Comparison of ENCODE assay signal across 34 cellular contexts in the genomic region with DNA sequence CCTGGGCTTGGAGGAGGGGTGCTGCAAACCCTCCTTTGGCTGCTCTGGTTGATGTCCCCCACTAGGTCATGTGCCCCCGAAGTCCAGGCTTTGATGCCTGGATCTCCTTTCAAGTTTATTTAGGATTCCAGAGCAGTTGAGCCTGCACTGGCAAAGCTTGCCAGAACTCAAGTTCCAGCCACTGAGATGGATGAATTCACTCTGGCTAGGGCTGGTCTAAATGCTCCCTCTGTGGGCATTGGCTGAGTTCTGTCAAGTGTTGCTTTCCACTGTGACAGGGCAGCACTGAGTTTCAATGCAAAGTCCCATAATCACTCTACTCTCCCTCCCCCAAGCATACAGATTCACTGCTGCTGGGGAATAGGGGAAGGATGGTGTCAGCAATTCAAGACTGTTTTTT.
"Had no signal": no experiment of that assay in that cellular context is flagged by ENCODE, and none has a peak within 500 bp of the region (broad histone marks: within the 10 kb centered on the region; RNA-seq: fewer than 3 reads in every experiment).

No MANE protein-coding gene starts in this region.

- H3K36me3 ChIP-seq: adrenal gland, breast epithelium, cardiac muscle cell had no signal

- H3K4me3 ChIP-seq: adrenal gland, breast epithelium, cardiac muscle cell, coronary artery, dorsolateral prefrontal cortex, esophagus muscularis mucosa, gastroesophageal sphincter had no signal

- H3K27me3 ChIP-seq: adrenal gland, breast epithelium, cardiac muscle cell, dorsolateral prefrontal cortex, esophagus muscularis mucosa, gastroesophageal sphincter had no signal

- ATAC-seq: activated CD8-positive, alpha-beta T cell treated with anti-CD3 and anti-CD28 coated beads for 36 hours; activated T-cell treated with anti-CD3 and anti-CD28 coated beads, Interleukin-2, amount 50 U/mL, for 4 hours; activated T-helper 17 cell treated with anti-CD3 and anti-CD28 coated beads, Interleukin-2, amount 50 U/mL, for 72 hours; gastroesophageal sphincter; T-helper 17 cell; WTC11 had no signal

- H3K27ac ChIP-seq: adrenal gland, breast epithelium, cardiac muscle cell, coronary artery, dorsolateral prefrontal cortex, esophagus muscularis mucosa, gastroesophageal sphincter, VCaP had no signal

- DNase-seq: activated CD4-positive, alpha-beta T cell treated with anti-CD3 and anti-CD28 coated beads for 1 hour; activated CD4-positive, alpha-beta T cell treated with anti-CD3 and anti-CD28 coated beads for 48 hours; activated CD4-positive, alpha-beta T cell treated with anti-CD3 and anti-CD28 coated beads, Interleukin-2, amount 50 U/mL, for 1 hour; activated CD4-positive, alpha-beta T cell treated with anti-CD3 and anti-CD28 coated beads, Interleukin-2, amount 50 U/mL, for 48 hours; activated CD8-positive, alpha-beta memory T cell treated with anti-CD3 and anti-CD28 coated beads for 24 hours; activated CD8-positive, alpha-beta T cell treated with anti-CD3 and anti-CD28 coated beads for 36 hours; activated effector memory CD4-positive, alpha-beta T cell treated with Interleukin-2 at 50 U/mL for 16 hours; activated gamma-delta T cell treated with Interleukin-2 at 50 U/mL for 16 hours; activated naive CD4-positive, alpha-beta T cell treated with anti-CD3 and anti-CD28 coated beads, Interleukin-2, amount 50 U/mL, for 16 hours; activated naive CD4-positive, alpha-beta T cell treated with Interleukin-2 at 50 U/mL for 16 hours; activated T-cell treated with anti-CD3 and anti-CD28 coated beads, Interleukin-2, amount 50 U/mL, for 4 hours; adrenal gland; amygdala; aorta; central memory CD4-positive, alpha-beta T cell; cerebellar nuclear complex; dorsolateral prefrontal cortex; effector memory CD4-positive, alpha-beta T cell; endodermal cell; erythroblast; foreskin melanocyte; head of caudate nucleus; hippocampal formation; T-helper 1 cell; T-helper 17 cell; T1000 had no signal

- H3K4me1 ChIP-seq: adrenal gland, breast epithelium, esophagus muscularis mucosa, gastroesophageal sphincter had no signal

- H3K9me3 ChIP-seq: adrenal gland, breast epithelium, esophagus muscularis mucosa, gastroesophageal sphincter had no signal
